In the genomic region with DNA sequence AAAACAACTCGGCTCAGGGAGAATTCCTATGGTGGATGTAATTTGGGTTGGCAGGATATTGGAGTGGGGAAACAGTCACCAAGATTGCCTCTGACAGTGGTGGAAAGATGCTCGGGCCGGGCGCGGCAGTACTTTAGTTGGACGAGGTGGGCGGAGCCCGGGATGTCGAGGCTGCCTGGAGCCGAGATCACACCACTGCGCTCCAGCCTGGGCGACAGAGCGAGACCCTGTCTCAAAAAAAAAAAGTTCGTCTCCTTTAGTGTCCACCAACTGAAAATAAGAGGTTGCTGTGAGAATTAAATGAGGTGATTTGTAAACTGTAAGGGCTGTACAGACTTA, we compare ENCODE assay signal across 8 cellular contexts. TPM values are rescaled to one million over a fixed set of nuclear protein-coding genes. Genes with fewer than 3 reads are reported as not detected.
DNase-seq lines count a peak whose midpoint lies in the region; ATAC-seq and TF ChIP-seq lines count a peak whose summit lies in the region.

No MANE protein-coding gene starts in this region.

- peaks cover 42% of the 10 kb centered on the region for H3K36me3 Mint-ChIP-seq in activated CD4-positive, alpha-beta T cell treated with anti-CD3 and anti-CD28 coated beads, Interleukin-2, amount 10 ng/mL, durations not matched to agents 24 days and 14 days (ENCODE audit: low read depth)
- H3K36me3 Mint-ChIP-seq in memory B cell = peaks cover 9% of the 10 kb centered on the region

- intact Hi-C loops in activated CD4-positive, alpha-beta T cell treated with anti-CD3 and anti-CD28 coated beads, Interleukin-2, amount 10 ng/mL, durations not matched to agents 24 days and 14 days (cut with micrococcal nuclease) = loop anchor here (1.0 kb wide), 5 partner anchors 41 to 287 kb away; partner anchors contain the start of genes MCUR1, SIRT5 and TBC1D7
- intact Hi-C loops in dorsolateral prefrontal cortex (cut with DNase I) = loop anchor here (1.0 to 10.0 kb wide), 5 partner anchors 41 to 283 kb away; partner anchors contain the start of genes MCUR1 (in 2 of the 2), RANBP9 (in 2 of the 2) and SIRT5 (in 2 of the 2)

- H3K4me3 Mint-ChIP-seq in activated CD4-positive, alpha-beta T cell treated with anti-CD3 and anti-CD28 coated beads, Interleukin-2, amount 10 ng/mL, durations not matched to agents 24 days and 14 days = peak overlapping the region; percentile 92
- peak overlapping the region; percentile 93 for H3K4me3 Mint-ChIP-seq in memory B cell

- H3K27me3 Mint-ChIP-seq in activated CD4-positive, alpha-beta T cell treated with anti-CD3 and anti-CD28 coated beads, Interleukin-2, amount 10 ng/mL, durations not matched to agents 24 days and 14 days = no peaks in the 10 kb centered on the region
- no peaks in the 10 kb centered on the region for H3K27me3 Mint-ChIP-seq in memory B cell

- peak overlapping the region; percentile 96 for H3K27ac Mint-ChIP-seq in activated CD4-positive, alpha-beta T cell treated with anti-CD3 and anti-CD28 coated beads, Interleukin-2, amount 10 ng/mL, durations not matched to agents 24 days and 14 days
- H3K27ac Mint-ChIP-seq in memory B cell = peak overlapping the region; percentile 98

- H3K27ac ChIP-seq in dorsolateral prefrontal cortex = peak overlapping the region in 58 of 59 donors; percentile 66 to 97 (median 89)

- peaks cover 33% of the 10 kb centered on the region for H3K4me1 Mint-ChIP-seq in activated CD4-positive, alpha-beta T cell treated with anti-CD3 and anti-CD28 coated beads, Interleukin-2, amount 10 ng/mL, durations not matched to agents 24 days and 14 days
- H3K4me1 Mint-ChIP-seq in memory B cell = peaks cover 33% of the 10 kb centered on the region

- ATAC-seq in GM19035 (IDR thresholded peaks at IDR 0.05; ENCODE audit: unreplicated experiment) = peak; percentile 25
- peak; percentile 7 for ATAC-seq in memory B cell (ENCODE audit: low read depth)
- no peak for ATAC-seq in GM19467 (IDR thresholded peaks at IDR 0.05; ENCODE audit: unreplicated experiment)
- ATAC-seq in HG02840 (IDR thresholded peaks at IDR 0.05; ENCODE audit: low FRiP score, unreplicated experiment) = no peak

- H3K27me3 ChIP-seq in dorsolateral prefrontal cortex = no peaks in the 10 kb centered on the region

- DNase-seq in M059J (ENCODE audit: low read depth) = peak; percentile 62
- DNase-seq in activated CD4-positive, alpha-beta T cell treated with anti-CD3 and anti-CD28 coated beads, Interleukin-2, amount 10 ng/mL, durations not matched to agents 24 days and 14 days = peak; percentile 86
- peak; percentile 38 to 65 (median 54) for DNase-seq in dorsolateral prefrontal cortex
- DNase-seq in memory B cell (ENCODE audit: low spot score in 2 of 2) = peak in 1 of 2 donors; percentile 38
- DNase-seq in stimulated activated CD8-positive, alpha-beta memory T cell treated with anti-CD3 and anti-CD28 coated beads, Interleukin-4, amount 100 ng/mL, for 48 hours = peak; percentile 65

- peak overlapping the region; percentile 69 to 99 (median 92) for H3K4me3 ChIP-seq in dorsolateral prefrontal cortex

- no peak for TF ChIP-seq CTCF in dorsolateral prefrontal cortex (IDR thresholded peaks at IDR 0.05 in 54 of 56, conservative IDR thresholded peaks at IDR 0.05 in 2 of 56; ENCODE audit: low read depth in 1 of 56, partially characterized antibody in 56 of 56)

- no peaks in the 10 kb centered on the region for H3K9me3 Mint-ChIP-seq in activated CD4-positive, alpha-beta T cell treated with anti-CD3 and anti-CD28 coated beads, Interleukin-2, amount 10 ng/mL, durations not matched to agents 24 days and 14 days
- H3K9me3 Mint-ChIP-seq in memory B cell = no peaks in the 10 kb centered on the region

RNA-seq across cellular contexts. Expression of gene NOL7, which starts 0.6 kb away (rescaled TPM):
- 160 and 168 TPM in 2 replicates for total RNA-seq in M059J (2014; rRNA removed; shearing (Covaris generic))
- total RNA-seq in activated CD4-positive, alpha-beta T cell treated with anti-CD3 and anti-CD28 coated beads, Interleukin-2, amount 10 ng/mL, durations not matched to agents 24 days and 14 days = 103 and 104 TPM in 2 replicates
- total RNA-seq in dorsolateral prefrontal cortex = 10 to 100 TPM; 37.1 to 64.3 (median 48.9) TPM

RNA-seq across cellular contexts. Expression of gene SIRT5, which starts 41.4 kb away (rescaled TPM):
- 15.0 and 27.1 TPM in 2 replicates for total RNA-seq in M059J (2014; rRNA removed; shearing (Covaris generic))
- 8.1 and 8.4 TPM in 2 replicates for total RNA-seq in activated CD4-positive, alpha-beta T cell treated with anti-CD3 and anti-CD28 coated beads, Interleukin-2, amount 10 ng/mL, durations not matched to agents 24 days and 14 days
- total RNA-seq in dorsolateral prefrontal cortex = 10 to 100 TPM; 21.4 to 45.4 (median 34.7) TPM

Comparison
In these comparisons a context has a peak if more than half of its experiments do, and no peak if none do; other contexts are left out.
1. ATAC-seq: peak in GM19035 (single experiment) and memory B cell (single experiment); none in GM19467 (single experiment) and HG02840 (single experiment).